In the genomic region with DNA sequence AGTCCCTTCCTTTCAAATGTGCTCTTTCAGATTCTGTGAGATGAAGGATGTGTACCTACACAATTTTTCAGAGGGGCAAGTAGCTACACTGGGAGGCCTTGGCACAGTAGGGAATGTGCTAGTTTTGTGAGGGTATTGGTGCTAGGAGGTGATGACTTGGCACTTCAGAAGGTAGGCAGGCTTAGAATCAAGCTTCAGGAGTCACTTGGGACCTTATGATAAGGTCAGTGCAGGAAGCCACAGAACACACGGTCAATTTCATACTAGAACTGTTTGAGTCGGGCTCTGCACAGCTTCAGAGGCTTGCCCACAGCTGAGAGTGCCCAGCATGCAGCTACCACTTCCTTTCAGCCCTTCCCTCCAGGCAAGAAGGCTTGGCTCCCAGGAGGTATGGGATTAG, we compare ENCODE assay signal across 1 cellular context.
TF ChIP-seq lines count a peak whose summit lies in the region.

No MANE protein-coding gene starts in this region.

TF ChIP-seq in K562, 482 proteins besides CTCF, POLR2A, EP300 and RAD21 (continues in another document):
- TF ChIP-seq MAFF (IDR thresholded peaks at IDR 0.05; ENCODE audit: low read length) (peak; percentile 38), SNAPC5 (CRISPR knock-in tag; IDR thresholded peaks at IDR 0.05) (no peak), PHF8 (IDR thresholded peaks at IDR 0.05; ENCODE audit: borderline replicate concordance, low read length) (no peak), KAT7 (CRISPR knock-in tag; IDR thresholded peaks at IDR 0.05; ENCODE audit: borderline replicate concordance) (no peak), SMAD3 (CRISPR knock-in tag; conservative IDR thresholded peaks at IDR 0.05) (no peak), VEZF1 (CRISPR knock-in tag; IDR thresholded peaks at IDR 0.05) (no peak), HEY1 (CRISPR knock-in tag; IDR thresholded peaks at IDR 0.05; ENCODE audit: borderline replicate concordance) (no peak), NFE2 (IDR thresholded peaks at IDR 0.05; ENCODE audit: low read depth) (peak; percentile 74), ZHX1 (conservative IDR thresholded peaks at IDR 0.05; ENCODE audit: low read length) (no peak), ZC3H8 (IDR thresholded peaks at IDR 0.05) (no peak), SREBF1 (IDR thresholded peaks at IDR 0.05; ENCODE audit: borderline replicate concordance, low read depth, low read length) (no peak), IRF9 (tag; IDR thresholded peaks at IDR 0.05) (no peak), DMBX1 (CRISPR knock-in tag; IDR thresholded peaks at IDR 0.05; ENCODE audit: borderline replicate concordance) (no peak), RBM34 (IDR thresholded peaks at IDR 0.05; ENCODE audit: borderline replicate concordance, insufficient read depth, low read length) (no peak), TCFL5 (CRISPR knock-in tag; conservative IDR thresholded peaks at IDR 0.05) (no peak), RBM17 (IDR thresholded peaks at IDR 0.05; ENCODE audit: borderline replicate concordance, low read depth, low read length) (no peak), SPI1 (IDR thresholded peaks at IDR 0.05; ENCODE audit: borderline replicate concordance, low read depth, low read length) (no peak), OTX1 (CRISPR knock-in tag; IDR thresholded peaks at IDR 0.05) (no peak), GTF3C2 (IDR thresholded peaks at IDR 0.05; ENCODE audit: borderline replicate concordance, extremely low read depth, insufficient read length) (no peak), CREM (IDR thresholded peaks at IDR 0.05; ENCODE audit: low read depth) (no peak), MAFK (IDR thresholded peaks at IDR 0.05; ENCODE audit: low read length) (peak; percentile 51), RBM14 (IDR thresholded peaks at IDR 0.05; ENCODE audit: borderline replicate concordance, insufficient read depth, low read depth, low read length) (no peak), SNRNP70 (optimal IDR thresholded peaks at IDR 0.05; ENCODE audit: low read depth, low read length) (no peak), POLR2B (IDR thresholded peaks at IDR 0.05; ENCODE audit: low read depth, partially characterized antibody) (no peak), ZNF644 (tag; IDR thresholded peaks at IDR 0.05; ENCODE audit: low read depth) (no peak), C11orf30 (IDR thresholded peaks at IDR 0.05; ENCODE audit: low read depth) (peak; percentile 79), CUX1 (CRISPR knock-in tag; IDR thresholded peaks at IDR 0.05) (no peak), TRIM24 (IDR thresholded peaks at IDR 0.05) (no peak), ZNF280B (CRISPR knock-in tag; IDR thresholded peaks at IDR 0.05) (no peak), KLF16 (IDR thresholded peaks at IDR 0.05) (no peak), POLR3G (IDR thresholded peaks at IDR 0.05; ENCODE audit: extremely low read depth, insufficient read length, insufficient replicate concordance) (no peak), TAF15 (IDR thresholded peaks at IDR 0.05; ENCODE audit: low read depth, low read length) (no peak)
- TF ChIP-seq, protein P1, sequence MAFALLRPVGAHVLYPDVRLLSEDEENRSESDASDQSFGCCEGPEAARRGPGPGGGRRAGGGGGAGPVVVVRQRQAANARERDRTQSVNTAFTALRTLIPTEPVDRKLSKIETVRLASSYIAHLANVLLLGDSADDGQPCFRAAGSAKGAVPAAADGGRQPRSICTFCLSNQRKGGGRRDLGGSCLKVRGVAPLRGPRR (CRISPR knock-in tag; IDR thresholded peaks at IDR 0.05): no peak
- TF ChIP-seq, protein P2, sequence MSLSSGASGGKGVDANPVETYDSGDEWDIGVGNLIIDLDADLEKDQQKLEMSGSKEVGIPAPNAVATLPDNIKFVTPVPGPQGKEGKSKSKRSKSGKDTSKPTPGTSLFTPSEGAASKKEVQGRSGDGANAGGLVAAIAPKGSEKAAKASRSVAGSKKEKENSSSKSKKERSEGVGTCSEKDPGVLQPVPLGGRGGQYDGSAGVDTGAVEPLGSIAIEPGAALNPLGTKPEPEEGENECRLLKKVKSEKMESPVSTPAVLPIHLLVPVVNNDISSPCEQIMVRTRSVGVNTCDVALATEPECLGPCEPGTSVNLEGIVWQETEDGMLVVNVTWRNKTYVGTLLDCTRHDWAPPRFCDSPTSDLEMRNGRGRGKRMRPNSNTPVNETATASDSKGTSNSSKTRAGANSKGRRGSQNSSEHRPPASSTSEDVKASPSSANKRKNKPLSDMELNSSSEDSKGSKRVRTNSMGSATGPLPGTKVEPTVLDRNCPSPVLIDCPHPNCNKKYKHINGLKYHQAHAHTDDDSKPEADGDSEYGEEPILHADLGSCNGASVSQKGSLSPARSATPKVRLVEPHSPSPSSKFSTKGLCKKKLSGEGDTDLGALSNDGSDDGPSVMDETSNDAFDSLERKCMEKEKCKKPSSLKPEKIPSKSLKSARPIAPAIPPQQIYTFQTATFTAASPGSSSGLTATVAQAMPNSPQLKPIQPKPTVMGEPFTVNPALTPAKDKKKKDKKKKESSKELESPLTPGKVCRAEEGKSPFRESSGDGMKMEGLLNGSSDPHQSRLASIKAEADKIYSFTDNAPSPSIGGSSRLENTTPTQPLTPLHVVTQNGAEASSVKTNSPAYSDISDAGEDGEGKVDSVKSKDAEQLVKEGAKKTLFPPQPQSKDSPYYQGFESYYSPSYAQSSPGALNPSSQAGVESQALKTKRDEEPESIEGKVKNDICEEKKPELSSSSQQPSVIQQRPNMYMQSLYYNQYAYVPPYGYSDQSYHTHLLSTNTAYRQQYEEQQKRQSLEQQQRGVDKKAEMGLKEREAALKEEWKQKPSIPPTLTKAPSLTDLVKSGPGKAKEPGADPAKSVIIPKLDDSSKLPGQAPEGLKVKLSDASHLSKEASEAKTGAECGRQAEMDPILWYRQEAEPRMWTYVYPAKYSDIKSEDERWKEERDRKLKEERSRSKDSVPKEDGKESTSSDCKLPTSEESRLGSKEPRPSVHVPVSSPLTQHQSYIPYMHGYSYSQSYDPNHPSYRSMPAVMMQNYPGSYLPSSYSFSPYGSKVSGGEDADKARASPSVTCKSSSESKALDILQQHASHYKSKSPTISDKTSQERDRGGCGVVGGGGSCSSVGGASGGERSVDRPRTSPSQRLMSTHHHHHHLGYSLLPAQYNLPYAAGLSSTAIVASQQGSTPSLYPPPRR (CRISPR knock-in tag; IDR thresholded peaks at IDR 0.05; ENCODE audit: borderline replicate concordance): no peak
- TF ChIP-seq, protein P3, sequence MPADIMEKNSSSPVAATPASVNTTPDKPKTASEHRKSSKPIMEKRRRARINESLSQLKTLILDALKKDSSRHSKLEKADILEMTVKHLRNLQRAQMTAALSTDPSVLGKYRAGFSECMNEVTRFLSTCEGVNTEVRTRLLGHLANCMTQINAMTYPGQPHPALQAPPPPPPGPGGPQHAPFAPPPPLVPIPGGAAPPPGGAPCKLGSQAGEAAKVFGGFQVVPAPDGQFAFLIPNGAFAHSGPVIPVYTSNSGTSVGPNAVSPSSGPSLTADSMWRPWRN (IDR thresholded peaks at IDR 0.05; ENCODE audit: low read depth): no peak
